ENCODE assay signal across 12 cellular contexts in the genomic region with DNA sequence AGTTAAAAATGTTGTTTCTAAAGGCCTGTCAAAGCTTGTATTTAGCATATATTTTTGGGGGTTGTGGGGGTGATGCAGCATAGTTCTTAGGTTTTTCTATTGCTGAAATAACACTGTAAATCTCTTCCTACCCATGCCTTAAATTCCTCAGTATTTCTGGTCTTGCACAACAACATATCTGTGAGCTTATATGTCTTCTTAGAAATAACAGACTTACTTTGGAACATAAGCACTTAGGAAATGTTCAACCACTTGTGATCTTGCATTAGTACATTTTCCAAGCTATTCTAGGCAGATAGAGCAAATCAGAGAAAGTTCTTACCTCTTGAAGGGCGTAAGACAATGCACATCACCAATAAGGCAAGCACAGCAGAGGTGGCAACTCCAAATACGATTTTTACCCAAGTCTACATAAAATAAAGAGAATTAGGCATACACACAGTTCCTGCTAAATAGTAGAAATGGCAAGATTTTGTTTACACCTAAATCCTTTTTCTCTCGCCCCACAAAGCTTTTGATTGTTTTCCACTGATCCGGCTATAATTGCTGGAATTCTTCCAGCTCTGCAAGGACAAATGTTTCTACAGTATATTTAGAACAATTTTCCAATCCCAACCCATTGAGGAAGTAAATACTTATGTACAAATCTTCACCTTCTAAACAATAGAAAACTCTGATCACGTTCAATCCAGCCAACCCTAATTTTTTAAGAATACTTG. TPM values are rescaled to one million over a fixed set of nuclear protein-coding genes. Genes with fewer than 3 reads are reported as not detected.
DNase-seq lines count a peak whose midpoint lies in the region; ATAC-seq and TF ChIP-seq lines count a peak whose summit lies in the region.
"Had no signal": no experiment of that assay in that cellular context is flagged by ENCODE, and none has a peak within 500 bp of the region (broad histone marks: within the 10 kb centered on the region; RNA-seq: fewer than 3 reads in every experiment).

No MANE protein-coding gene starts in this region.

- no peaks in the 10 kb centered on the region for H3K36me3 ChIP-seq in HAP-1 (replicated peaks)

- DNase-seq in EL (peak; percentile 74), fibroblast of pulmonary artery (ENCODE audit: low read depth) (peak; percentile 91), sciatic nerve (ENCODE audit: low spot score) (no peak), T-helper 1 cell (no peak), HAP-1 (ENCODE audit: low spot score in 2 of 2) (no peak)
- no peak for DNase-seq in activated CD4-positive, alpha-beta T cell treated with anti-CD3 and anti-CD28 coated beads, Interleukin-2, amount 10 ng/mL, durations not matched to agents 24 days and 14 days
- DNase-seq: activated naive CD8-positive, alpha-beta T cell treated with anti-CD3 and anti-CD28 coated beads, Interleukin-2, amount 10 ng/mL, durations not matched to agents 7 days and 5 days; stimulated activated naive CD8-positive, alpha-beta T cell treated with anti-CD3 and anti-CD28 coated beads, Interleukin-15, Interleukin-2, amounts not matched to agents 100 U/mL and 50 U/mL, for 24 hours had no signal

- peaks cover 62% of the 10 kb centered on the region for H3K27me3 Mint-ChIP-seq in activated CD4-positive, alpha-beta T cell treated with anti-CD3 and anti-CD28 coated beads, Interleukin-2, amount 10 ng/mL, durations not matched to agents 24 days and 14 days

- no peaks in the 10 kb centered on the region for H3K36me3 Mint-ChIP-seq in activated CD4-positive, alpha-beta T cell treated with anti-CD3 and anti-CD28 coated beads, Interleukin-2, amount 10 ng/mL, durations not matched to agents 24 days and 14 days (ENCODE audit: low read depth)
- H3K36me3 Mint-ChIP-seq: activated naive CD8-positive, alpha-beta T cell treated with anti-CD3 and anti-CD28 coated beads, Interleukin-2, amount 10 ng/mL, durations not matched to agents 7 days and 5 days had no signal

- intact Hi-C loops in sciatic nerve (cut with DNase I), result no loop called here
- intact Hi-C loops in activated CD4-positive, alpha-beta T cell treated with anti-CD3 and anti-CD28 coated beads, Interleukin-2, amount 10 ng/mL, durations not matched to agents 24 days and 14 days (cut with micrococcal nuclease), result no loop called here

- no peaks in the 10 kb centered on the region for H3K9me3 Mint-ChIP-seq in activated CD4-positive, alpha-beta T cell treated with anti-CD3 and anti-CD28 coated beads, Interleukin-2, amount 10 ng/mL, durations not matched to agents 24 days and 14 days
- H3K9me3 Mint-ChIP-seq: activated naive CD8-positive, alpha-beta T cell treated with anti-CD3 and anti-CD28 coated beads, Interleukin-2, amount 10 ng/mL, durations not matched to agents 7 days and 5 days had no signal

- no peaks in the 10 kb centered on the region for H3K4me1 ChIP-seq in HAP-1

- H3K4me3 ChIP-seq in fibroblast of pulmonary artery (replicated peaks; ENCODE audit: low read depth, low read length) (peak overlapping the region; percentile 67), HAP-1 (no peak overlapping the region)

- no peak overlapping the region for H3K4me3 Mint-ChIP-seq in activated CD4-positive, alpha-beta T cell treated with anti-CD3 and anti-CD28 coated beads, Interleukin-2, amount 10 ng/mL, durations not matched to agents 24 days and 14 days
- H3K4me3 Mint-ChIP-seq: activated naive CD8-positive, alpha-beta T cell treated with anti-CD3 and anti-CD28 coated beads, Interleukin-2, amount 10 ng/mL, durations not matched to agents 7 days and 5 days had no signal

- H3K4me1 Mint-ChIP-seq in activated CD4-positive, alpha-beta T cell treated with anti-CD3 and anti-CD28 coated beads, Interleukin-2, amount 10 ng/mL, durations not matched to agents 24 days and 14 days, result no peaks in the 10 kb centered on the region
- H3K4me1 Mint-ChIP-seq: activated naive CD8-positive, alpha-beta T cell treated with anti-CD3 and anti-CD28 coated beads, Interleukin-2, amount 10 ng/mL, durations not matched to agents 7 days and 5 days had no signal

- no peaks in the 10 kb centered on the region for H3K9me3 ChIP-seq in HAP-1

- in situ Hi-C loops in HAP-1 (cut with MboI; ENCODE audit: low sequenced_read_pairs), result no loop called here

- no peak for TF ChIP-seq CTCF in fibroblast of pulmonary artery (IDR thresholded peaks at IDR 0.05; ENCODE audit: low read length, missing control alignments)

- peak; percentile 26 for ATAC-seq in SK-N-SH treated with all-trans-retinoic acid at 6 μM for 48 hours
- peak; percentile 51 for ATAC-seq in sciatic nerve
- no peak for ATAC-seq in GM21423 (IDR thresholded peaks at IDR 0.05; ENCODE audit: unreplicated experiment)
- ATAC-seq: activated CD4-positive, CD25-positive, alpha-beta regulatory T cell treated with anti-CD3 and anti-CD28 coated beads, Interleukin-2, amount 50 U/mL, for 24 hours; stimulated activated naive CD8-positive, alpha-beta T cell treated with anti-CD3 and anti-CD28 coated beads, Interleukin-15, Interleukin-2, amounts not matched to agents 100 U/mL and 50 U/mL, for 24 hours had no signal

- H3K27me3 ChIP-seq in HAP-1 (ENCODE audit: low read depth), result no peaks in the 10 kb centered on the region; the same call in 1 of the 2 replicates

- H3K27ac Mint-ChIP-seq in activated CD4-positive, alpha-beta T cell treated with anti-CD3 and anti-CD28 coated beads, Interleukin-2, amount 10 ng/mL, durations not matched to agents 24 days and 14 days, result no peak overlapping the region
- H3K27ac Mint-ChIP-seq: activated naive CD8-positive, alpha-beta T cell treated with anti-CD3 and anti-CD28 coated beads, Interleukin-2, amount 10 ng/mL, durations not matched to agents 7 days and 5 days had no signal

TF ChIP-seq in SK-N-SH treated with all-trans-retinoic acid at 6 μM for 48 hours, 23 proteins besides CTCF, POLR2A, EP300 and RAD21:
- TF ChIP-seq RARB (CRISPR knock-in tag; IDR thresholded peaks at IDR 0.05), result no peak
- TF ChIP-seq OSR1 (CRISPR knock-in tag; IDR thresholded peaks at IDR 0.05), result no peak
- no peak for TF ChIP-seq PPARA (CRISPR knock-in tag; IDR thresholded peaks at IDR 0.05; ENCODE audit: borderline replicate concordance)

RNA-seq across cellular contexts. Expression of a gene that starts 0.5 kb away (rescaled TPM):
- 10.4 TPM for total RNA-seq in sciatic nerve
- total RNA-seq in activated CD4-positive, alpha-beta T cell treated with anti-CD3 and anti-CD28 coated beads, Interleukin-2, amount 10 ng/mL, durations not matched to agents 24 days and 14 days, result not detected in 2 replicates
- total RNA-seq: activated naive CD8-positive, alpha-beta T cell treated with anti-CD3 and anti-CD28 coated beads, Interleukin-2, amount 10 ng/mL, durations not matched to agents 7 days and 5 days; OCI-LY7 had no signal

Comparison
In these comparisons a context has a peak if more than half of its experiments do, and no peak if none do; other contexts are left out.
1. DNase-seq: peak in EL (single experiment) and fibroblast of pulmonary artery (single experiment); none in sciatic nerve (single experiment), T-helper 1 cell (0 of 5), activated CD4-positive, alpha-beta T cell treated with anti-CD3 and anti-CD28 coated beads, Interleukin-2, amount 10 ng/mL, durations not matched to agents 24 days and 14 days (single experiment) and HAP-1 (0 of 2).
2. RNA of a gene that starts 0.5 kb away (total RNA-seq): 10.4 TPM in sciatic nerve (single experiment); not detected in activated CD4-positive, alpha-beta T cell treated with anti-CD3 and anti-CD28 coated beads, Interleukin-2, amount 10 ng/mL, durations not matched to agents 24 days and 14 days; every median in the first group is over 10 times any median in the second.